In genomic region chr1:229273507-229274232, GRCh38 we compare ENCODE assay signal across 1 cellular context.
A peak's percentile ranks its signal among the peaks of the same experiment; 100 is the strongest.
TF ChIP-seq lines count a peak whose summit lies in the region.

No MANE protein-coding gene starts in this region.

TF ChIP-seq in HepG2, 621 proteins besides CTCF, POLR2A, EP300 and RAD21 (continued from another document and continues in another):
- no peak for TF ChIP-seq FUBP1 (CRISPR knock-in tag; IDR thresholded peaks at IDR 0.05; ENCODE audit: borderline replicate concordance)
- no peak for TF ChIP-seq SMAD1 (CRISPR knock-in tag; IDR thresholded peaks at IDR 0.05; ENCODE audit: borderline replicate concordance, low read depth)
- TF ChIP-seq BRD4 (CRISPR knock-in tag; IDR thresholded peaks at IDR 0.05) = no peak
- no peak for TF ChIP-seq ZFX (CRISPR knock-in tag; IDR thresholded peaks at IDR 0.05; ENCODE audit: low read depth)
- TF ChIP-seq ZNF530 (CRISPR knock-in tag; IDR thresholded peaks at IDR 0.05; ENCODE audit: low read depth) = no peak
- no peak for TF ChIP-seq KLF15 (CRISPR knock-in tag; IDR thresholded peaks at IDR 0.05; ENCODE audit: borderline replicate concordance)
- no peak for TF ChIP-seq MAFF (IDR thresholded peaks at IDR 0.05; ENCODE audit: low read depth, low read length)
- peak; percentile 60; the same call in 1 of the 2 replicates for TF ChIP-seq ZSCAN21 (CRISPR knock-in tag; IDR thresholded peaks at IDR 0.05; ENCODE audit: borderline replicate concordance)
- TF ChIP-seq ZC3H13 (CRISPR knock-in tag; IDR thresholded peaks at IDR 0.05) = no peak
- TF ChIP-seq ARNT2 (CRISPR knock-in tag; IDR thresholded peaks at IDR 0.05; ENCODE audit: low read depth) = 0 out of 2 replicates have a peak, but pooled peaks have one; percentile 37
- TF ChIP-seq CSRNP2 (CRISPR knock-in tag; conservative IDR thresholded peaks at IDR 0.05; ENCODE audit: low read depth) = no peak
- 0 out of 2 replicates have a peak, but pooled peaks have one; percentile 61 for TF ChIP-seq KLF9 (CRISPR knock-in tag; IDR thresholded peaks at IDR 0.05; ENCODE audit: low read depth)
- no peak for TF ChIP-seq GTF3A (CRISPR knock-in tag; conservative IDR thresholded peaks at IDR 0.05)
- TF ChIP-seq KLF12 (CRISPR knock-in tag; IDR thresholded peaks at IDR 0.05; ENCODE audit: borderline replicate concordance) = no peak
- TF ChIP-seq ZNF616 (CRISPR knock-in tag; IDR thresholded peaks at IDR 0.05; ENCODE audit: low read depth) = no peak
- TF ChIP-seq HOXA5 (CRISPR knock-in tag; IDR thresholded peaks at IDR 0.05) = no peak
- TF ChIP-seq ZNF280D (CRISPR knock-in tag; IDR thresholded peaks at IDR 0.05) = peak; percentile 82
- TF ChIP-seq ZNF670 (CRISPR knock-in tag; IDR thresholded peaks at IDR 0.05; ENCODE audit: borderline replicate concordance) = no peak
- TF ChIP-seq ZNF362 (CRISPR knock-in tag; IDR thresholded peaks at IDR 0.05; ENCODE audit: borderline replicate concordance) = peak; percentile 97
- TF ChIP-seq ZFAT (CRISPR knock-in tag; conservative IDR thresholded peaks at IDR 0.05) = no peak
- TF ChIP-seq DDIT3 (CRISPR knock-in tag; IDR thresholded peaks at IDR 0.05) = no peak
- no peak for TF ChIP-seq TFDP1 (CRISPR knock-in tag; IDR thresholded peaks at IDR 0.05; ENCODE audit: borderline replicate concordance)
- TF ChIP-seq REPIN1 (CRISPR knock-in tag; IDR thresholded peaks at IDR 0.05; ENCODE audit: borderline replicate concordance, low read depth) = peak; percentile 42; the same call in 1 of the 2 replicates
- no peak for TF ChIP-seq DZIP1 (CRISPR knock-in tag; IDR thresholded peaks at IDR 0.05)
- TF ChIP-seq IKZF1 (IDR thresholded peaks at IDR 0.05) = no peak
- no peak for TF ChIP-seq ZNF562 (CRISPR knock-in tag; IDR thresholded peaks at IDR 0.05; ENCODE audit: borderline replicate concordance)
- peak; percentile 45; the same call in 1 of the 2 replicates for TF ChIP-seq STAT6 (CRISPR knock-in tag; IDR thresholded peaks at IDR 0.05; ENCODE audit: borderline replicate concordance)
- no peak for TF ChIP-seq ZNF318 (CRISPR knock-in tag; IDR thresholded peaks at IDR 0.05)
- TF ChIP-seq NR2C2 (CRISPR knock-in tag; IDR thresholded peaks at IDR 0.05; ENCODE audit: borderline replicate concordance) = peak; percentile 86
- no peak for TF ChIP-seq TP53 (CRISPR knock-in tag; conservative IDR thresholded peaks at IDR 0.05)
- TF ChIP-seq ATF3 (CRISPR knock-in tag; IDR thresholded peaks at IDR 0.05) = no peak
- TF ChIP-seq ZNF839 (CRISPR knock-in tag; IDR thresholded peaks at IDR 0.05; ENCODE audit: borderline replicate concordance) = no peak
- TF ChIP-seq POLR2AphosphoS2 (IDR thresholded peaks at IDR 0.05; ENCODE audit: low read depth, low read length) = no peak
